ENCODE assay signal across 14 cellular contexts in the genomic region with DNA sequence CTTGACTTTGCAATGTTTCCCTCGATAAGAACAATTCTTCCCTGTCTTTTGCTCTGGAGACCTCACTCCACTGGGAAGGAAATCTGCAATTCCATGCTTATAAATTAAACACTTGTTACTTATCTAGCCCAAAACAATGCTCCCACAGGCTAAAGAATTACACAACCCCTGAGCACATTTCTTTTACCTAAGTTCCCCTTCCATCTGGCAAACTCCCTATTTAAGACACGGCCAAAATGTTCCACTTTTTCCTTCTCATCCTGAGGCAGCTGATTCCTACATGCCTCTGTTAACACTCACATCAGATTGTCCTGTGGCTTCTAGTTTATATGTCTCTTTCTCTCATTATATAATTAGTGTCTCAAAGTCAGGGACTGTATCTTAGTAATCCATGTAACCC.
"Had no signal": no experiment of that assay in that cellular context is flagged by ENCODE, and none has a peak within 500 bp of the region (broad histone marks: within the 10 kb centered on the region; RNA-seq: fewer than 3 reads in every experiment).

No MANE protein-coding gene starts in this region.

- H3K4me1 Mint-ChIP-seq: brain had no signal

- H3K4me1 ChIP-seq: esophagus muscularis mucosa, gastrocnemius medialis had no signal

- H3K27ac Mint-ChIP-seq: brain; natural killer cell treated with Interleukin-12 subunit alpha and Interleukin-12 subunit beta and Interleukin-15 and Interleukin-18, amount 100 ng/mL, for 72 hours had no signal

- H3K36me3 ChIP-seq: esophagus muscularis mucosa, gastrocnemius medialis had no signal

- H3K27ac ChIP-seq: esophagus muscularis mucosa, gastrocnemius medialis had no signal

- H3K9me3 Mint-ChIP-seq: brain had no signal

- H3K27me3 ChIP-seq: esophagus muscularis mucosa, gastrocnemius medialis had no signal

- DNase-seq: activated naive CD4-positive, alpha-beta T cell treated with anti-CD3 and anti-CD28 coated beads, Interleukin-2, amount 50 U/mL, for 16 hours; activated T-cell treated with anti-CD3 and anti-CD28 coated beads, Interleukin-2, amount 50 U/mL, for 1 hour; amniotic stem cell; gastrocnemius medialis; hippocampal formation; mucosa of descending colon; occipital lobe; stimulated activated CD4-positive, alpha-beta T cell treated with anti-CD3 and anti-CD28 coated beads, Interleukin-2, amount 100 ng/mL, for 48 hours; stimulated activated naive CD4-positive, alpha-beta T cell treated with Interleukin-2 at 50 U/mL for 16 hours; T-helper 2 cell had no signal

- H3K4me3 Mint-ChIP-seq: brain; natural killer cell treated with Interleukin-12 subunit alpha and Interleukin-12 subunit beta and Interleukin-15 and Interleukin-18, amount 100 ng/mL, for 72 hours had no signal

- H3K9me3 ChIP-seq: esophagus muscularis mucosa, gastrocnemius medialis, mucosa of descending colon had no signal

- ATAC-seq: gastrocnemius medialis; mucosa of descending colon; natural killer cell treated with Interleukin-12 subunit alpha and Interleukin-12 subunit beta and Interleukin-15 and Interleukin-18, amount 100 ng/mL, for 72 hours had no signal

- H3K27me3 Mint-ChIP-seq: natural killer cell treated with Interleukin-12 subunit alpha and Interleukin-12 subunit beta and Interleukin-15 and Interleukin-18, amount 100 ng/mL, for 72 hours had no signal

- H3K36me3 Mint-ChIP-seq: brain; natural killer cell treated with Interleukin-12 subunit alpha and Interleukin-12 subunit beta and Interleukin-15 and Interleukin-18, amount 100 ng/mL, for 72 hours had no signal

- H3K4me3 ChIP-seq: esophagus muscularis mucosa, gastrocnemius medialis, lung, mucosa of descending colon had no signal
